Comparison of ENCODE assay signal across 22 cellular contexts in the genomic region with DNA sequence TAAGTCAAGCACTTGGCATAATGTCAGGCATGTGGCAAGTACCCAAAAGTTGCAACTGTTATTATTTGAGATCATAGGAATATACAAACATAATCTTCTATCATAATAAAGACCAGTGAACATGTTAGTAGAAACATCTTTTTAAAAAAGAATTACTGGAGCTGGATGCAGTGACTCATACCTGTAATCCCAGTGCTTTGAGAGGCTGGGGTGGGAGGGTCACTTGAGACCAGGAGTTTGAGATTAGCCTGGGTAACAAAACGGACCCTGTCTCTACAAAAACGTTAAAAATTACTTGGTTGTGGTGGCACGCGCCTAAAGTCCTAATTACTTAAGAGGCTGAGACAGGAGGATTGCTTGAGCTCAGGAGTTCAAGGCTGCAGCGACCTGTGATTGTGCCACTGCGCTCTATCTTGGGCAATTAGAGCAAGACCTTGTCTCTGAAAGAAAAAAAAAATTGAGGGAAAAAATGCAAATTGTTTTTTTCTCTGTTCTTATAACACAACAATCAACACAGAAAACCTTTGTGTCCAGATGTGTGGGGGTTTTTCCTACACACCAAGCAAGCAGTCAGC.
"Had no signal": no experiment of that assay in that cellular context is flagged by ENCODE, and none has a peak within 500 bp of the region (broad histone marks: within the 10 kb centered on the region; RNA-seq: fewer than 3 reads in every experiment).

No MANE protein-coding gene starts in this region.

- H3K36me3 ChIP-seq: esophagus squamous epithelium, neural progenitor cell, pancreas, spleen, tibial artery, upper lobe of left lung, vagina had no signal

- H3K4me1 Mint-ChIP-seq: stimulated activated memory B cell treated with anti-CD40 and anti-IgM and Interleukin-4, amounts not matched to agents 10 μg/mL and 1 μg/mL and 100 μg/mL, for 72 hours had no signal

- H3K27me3 ChIP-seq: esophagus squamous epithelium, foreskin keratinocyte, hepatocyte, neural progenitor cell, pancreas, spleen, tibial artery, upper lobe of left lung, vagina had no signal

- H3K4me1 ChIP-seq: foreskin keratinocyte, neural progenitor cell had no signal

- H3K9me3 Mint-ChIP-seq: effector memory CD8-positive, alpha-beta T cell; natural killer cell treated with Interleukin-12 subunit alpha and Interleukin-12 subunit beta and Interleukin-15 and Interleukin-18, amount 100 ng/mL, for 72 hours; neural progenitor cell; stimulated activated memory B cell treated with anti-CD40 and anti-IgM and Interleukin-4, amounts not matched to agents 10 μg/mL and 1 μg/mL and 100 μg/mL, for 72 hours; stimulated activated naive CD8-positive, alpha-beta T cell treated with anti-CD3 and anti-CD28 coated beads, Interleukin-15, Interleukin-2, amounts not matched to agents 100 ng/mL and 50 ng/mL, for 24 hours had no signal

- H3K27ac ChIP-seq: esophagus squamous epithelium, foreskin keratinocyte, hepatocyte, neural progenitor cell, pancreas, spleen, tibial artery, upper lobe of left lung, vagina had no signal

- H3K4me3 Mint-ChIP-seq: effector memory CD8-positive, alpha-beta T cell; mesothelial cell of epicardium; natural killer cell treated with Interleukin-12 subunit alpha and Interleukin-12 subunit beta and Interleukin-15 and Interleukin-18, amount 100 ng/mL, for 72 hours; neural progenitor cell; stimulated activated memory B cell treated with anti-CD40 and anti-IgM and Interleukin-4, amounts not matched to agents 10 μg/mL and 1 μg/mL and 100 μg/mL, for 72 hours; stimulated activated naive CD8-positive, alpha-beta T cell treated with anti-CD3 and anti-CD28 coated beads, Interleukin-15, Interleukin-2, amounts not matched to agents 100 ng/mL and 50 ng/mL, for 24 hours had no signal

- H3K27me3 Mint-ChIP-seq: effector memory CD8-positive, alpha-beta T cell; natural killer cell treated with Interleukin-12 subunit alpha and Interleukin-12 subunit beta and Interleukin-15 and Interleukin-18, amount 100 ng/mL, for 72 hours; progenitor cell of endocrine pancreas; stimulated activated memory B cell treated with anti-CD40 and anti-IgM and Interleukin-4, amounts not matched to agents 10 μg/mL and 1 μg/mL and 100 μg/mL, for 72 hours; stimulated activated naive CD8-positive, alpha-beta T cell treated with anti-CD3 and anti-CD28 coated beads, Interleukin-15, Interleukin-2, amounts not matched to agents 100 ng/mL and 50 ng/mL, for 24 hours had no signal

- DNase-seq: effector memory CD8-positive, alpha-beta T cell; esophagus squamous epithelium; foreskin keratinocyte; head of caudate nucleus; mammary epithelial cell; nucleus accumbens; pancreas; spleen; stimulated activated CD4-positive, alpha-beta T cell treated with anti-CD3 and anti-CD28 coated beads, Interleukin-15, amount 100 ng/mL, for 24 hours; stimulated activated CD4-positive, alpha-beta T cell treated with anti-CD3 and anti-CD28 coated beads, Interleukin-1b, Interleukin-23, amount 100 ng/mL, for 48 hours; stimulated activated CD4-positive, alpha-beta T cell treated with anti-CD3 and anti-CD28 coated beads, Interleukin-4, amount 100 ng/mL, for 24 hours; tibial artery; upper lobe of left lung had no signal

- H3K4me3 ChIP-seq: esophagus squamous epithelium, hepatocyte, neural progenitor cell, pancreas, spleen, tibial artery, upper lobe of left lung, vagina had no signal

- ATAC-seq: effector memory CD8-positive, alpha-beta T cell; foreskin keratinocyte; natural killer cell treated with Interleukin-12 subunit alpha and Interleukin-12 subunit beta and Interleukin-15 and Interleukin-18, amount 100 ng/mL, for 72 hours; pancreas; sciatic nerve; stimulated activated memory B cell treated with anti-CD40 and anti-IgM and Interleukin-4, amounts not matched to agents 10 μg/mL and 1 μg/mL and 100 μg/mL, for 72 hours had no signal

- H3K36me3 Mint-ChIP-seq: mesothelial cell of epicardium; natural killer cell treated with Interleukin-12 subunit alpha and Interleukin-12 subunit beta and Interleukin-15 and Interleukin-18, amount 100 ng/mL, for 72 hours; neural progenitor cell; stimulated activated memory B cell treated with anti-CD40 and anti-IgM and Interleukin-4, amounts not matched to agents 10 μg/mL and 1 μg/mL and 100 μg/mL, for 72 hours had no signal

- H3K9me3 ChIP-seq: pancreas, tibial artery, upper lobe of left lung, vagina had no signal

- H3K27ac Mint-ChIP-seq: mesothelial cell of epicardium; natural killer cell treated with Interleukin-12 subunit alpha and Interleukin-12 subunit beta and Interleukin-15 and Interleukin-18, amount 100 ng/mL, for 72 hours; neural progenitor cell; progenitor cell of endocrine pancreas; stimulated activated memory B cell treated with anti-CD40 and anti-IgM and Interleukin-4, amounts not matched to agents 10 μg/mL and 1 μg/mL and 100 μg/mL, for 72 hours; stimulated activated naive CD8-positive, alpha-beta T cell treated with anti-CD3 and anti-CD28 coated beads, Interleukin-15, Interleukin-2, amounts not matched to agents 100 ng/mL and 50 ng/mL, for 24 hours had no signal
